ENCODE assay signal across 8 cellular contexts in the genomic region with DNA sequence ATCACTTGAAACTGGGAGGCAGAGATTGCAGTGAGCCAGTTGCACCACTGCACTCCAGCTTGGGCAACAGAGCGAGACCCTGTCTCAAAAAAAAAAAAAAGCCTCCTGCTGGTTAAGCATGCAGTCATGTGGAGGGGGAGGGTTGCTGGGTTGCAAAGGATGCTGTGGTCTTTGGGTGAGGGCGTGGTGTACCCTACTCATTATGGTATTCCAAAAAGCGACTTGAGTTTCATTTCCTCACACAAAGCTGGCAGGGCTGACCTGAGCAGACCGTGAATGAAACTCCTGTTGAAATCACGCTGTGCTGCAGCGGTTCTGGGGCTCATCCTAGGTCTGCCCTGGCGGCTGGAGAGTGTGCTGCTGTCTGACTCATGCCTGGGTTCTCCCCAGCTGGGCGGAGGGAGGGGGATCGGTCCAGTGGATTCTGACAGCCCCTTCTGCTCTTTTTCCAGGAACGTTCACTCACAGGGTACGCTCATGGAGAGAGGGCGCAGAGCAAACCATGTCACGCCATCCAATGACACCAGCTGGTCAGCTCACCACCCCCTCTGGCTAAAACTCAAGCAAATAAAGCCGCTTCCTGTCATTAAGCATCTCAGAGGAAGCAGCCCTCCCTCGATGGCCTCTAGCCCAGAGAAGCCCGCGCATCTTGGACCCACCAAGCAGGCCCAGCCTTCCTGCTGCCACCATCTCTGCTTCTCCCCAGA.
DNase-seq lines count a peak whose midpoint lies in the region; ATAC-seq and TF ChIP-seq lines count a peak whose summit lies in the region.

No MANE protein-coding gene starts in this region.

- no peak for TF ChIP-seq CTCF in natural killer cell (IDR thresholded peaks at IDR 0.05)

- H3K4me1 Mint-ChIP-seq in dendritic cell treated with granulocyte-macrophage colony-stimulating factor and Interleukin-4, amounts not matched to agents 40 ng/mL and 50 ng/mL, for 4 days (ENCODE audit: low read depth) = peaks cover 73% of the 10 kb centered on the region
- peaks cover 0 to 25% of the 10 kb centered on the region in 2 donors for H3K4me1 Mint-ChIP-seq in natural killer cell

- intact Hi-C loops in dendritic cell treated with granulocyte-macrophage colony-stimulating factor and Interleukin-4, amounts not matched to agents 40 ng/mL and 50 ng/mL, for 4 days (cut with micrococcal nuclease) = no loop called here
- intact Hi-C loops in natural killer cell (cut with micrococcal nuclease) = no loop called here

- DNase-seq in LHCN-M2 (ENCODE audit: low read depth) = peak; percentile 75
- DNase-seq in UCSD-AML1 (lab: John Stamatoyannopoulos, UW; ENCODE audit: unreplicated experiment) = peak; percentile 42
- DNase-seq in natural killer cell = no peak
- no peak for DNase-seq in DMS79 (lab: John Stamatoyannopoulos, UW)
- DNase-seq in putamen (ENCODE audit: low spot score) = no peak

- ATAC-seq in GM21723 (IDR thresholded peaks at IDR 0.05; ENCODE audit: unreplicated experiment) (peak; percentile 95), natural killer cell (peak; percentile 82 to 92 (median 89))

- H3K27ac Mint-ChIP-seq in dendritic cell treated with granulocyte-macrophage colony-stimulating factor and Interleukin-4, amounts not matched to agents 40 ng/mL and 50 ng/mL, for 4 days = peak overlapping the region; percentile 75
- peak overlapping the region in 1 of 2 donors; percentile 49 for H3K27ac Mint-ChIP-seq in natural killer cell

- H3K27me3 Mint-ChIP-seq in dendritic cell treated with granulocyte-macrophage colony-stimulating factor and Interleukin-4, amounts not matched to agents 40 ng/mL and 50 ng/mL, for 4 days = peaks cover 26% of the 10 kb centered on the region
- H3K27me3 Mint-ChIP-seq in natural killer cell (ENCODE audit: low read depth in 2 of 2) = peaks cover 7 to 31% of the 10 kb centered on the region in 2 donors

- H3K36me3 Mint-ChIP-seq in dendritic cell treated with granulocyte-macrophage colony-stimulating factor and Interleukin-4, amounts not matched to agents 40 ng/mL and 50 ng/mL, for 4 days (ENCODE audit: low read depth) = no peaks in the 10 kb centered on the region
- no peaks in the 10 kb centered on the region for H3K36me3 Mint-ChIP-seq in natural killer cell

- H3K4me3 Mint-ChIP-seq in dendritic cell treated with granulocyte-macrophage colony-stimulating factor and Interleukin-4, amounts not matched to agents 40 ng/mL and 50 ng/mL, for 4 days = peak overlapping the region; percentile 46
- H3K4me3 Mint-ChIP-seq in natural killer cell = peak overlapping the region; percentile 70

- no peaks in the 10 kb centered on the region for H3K9me3 Mint-ChIP-seq in dendritic cell treated with granulocyte-macrophage colony-stimulating factor and Interleukin-4, amounts not matched to agents 40 ng/mL and 50 ng/mL, for 4 days
- no peaks in the 10 kb centered on the region for H3K9me3 Mint-ChIP-seq in natural killer cell

- peak; percentile 35 for TF ChIP-seq POLR2A in GM10847 (IDR thresholded peaks at IDR 0.05; ENCODE audit: extremely low read depth, insufficient read length)

Comparison
In these comparisons a context has a peak if more than half of its experiments do, and no peak if none do; other contexts are left out.
1. DNase-seq: peak in LHCN-M2 (single experiment) and UCSD-AML1 (single experiment); none in natural killer cell (single experiment), DMS79 (single experiment) and putamen (single experiment).